Comparison of ENCODE assay signal across 17 cellular contexts in the genomic region with DNA sequence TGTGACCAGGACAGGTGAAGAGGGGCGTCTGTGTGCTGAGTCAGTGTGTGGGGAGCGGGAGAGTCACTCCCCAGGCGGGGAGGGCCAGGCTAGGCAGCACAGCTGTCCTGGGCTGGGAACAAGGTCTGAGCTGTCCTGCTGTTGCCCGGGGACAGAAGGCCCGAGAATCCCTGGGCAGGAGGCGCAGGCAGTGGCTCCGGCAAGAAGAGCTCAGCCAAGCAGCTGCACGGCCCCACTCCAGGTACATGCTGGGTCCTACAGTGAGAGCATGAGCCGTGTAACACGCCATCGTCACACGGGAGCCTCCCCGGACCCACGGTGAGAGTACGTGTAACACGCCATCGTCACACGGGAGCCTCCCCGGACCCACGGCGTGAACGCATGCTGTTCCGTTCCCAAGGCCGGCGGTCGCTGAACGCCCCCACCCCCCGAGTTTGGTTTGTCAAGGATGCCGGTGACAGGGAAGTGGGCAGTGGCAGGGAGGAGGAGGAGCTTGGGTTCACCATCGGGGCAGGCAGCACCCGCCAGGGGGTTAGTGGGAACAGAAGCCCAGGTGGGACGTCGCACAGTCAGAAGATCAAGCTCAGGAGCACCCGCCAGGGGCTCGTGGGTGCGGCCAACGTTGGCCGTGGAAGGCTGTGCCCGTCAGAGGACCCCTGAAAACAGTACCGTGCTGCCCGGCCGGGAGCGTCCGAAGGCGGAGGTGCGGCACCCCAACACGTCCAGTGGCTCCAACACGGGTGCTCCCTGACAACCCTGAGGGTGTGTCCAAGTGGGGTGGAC. TPM values are rescaled to one million over a fixed set of nuclear protein-coding genes. Genes with fewer than 3 reads are reported as not detected.
DNase-seq lines count a peak whose midpoint lies in the region; FAIRE-seq and TF ChIP-seq lines count a peak whose summit lies in the region.
"Had no signal": no experiment of that assay in that cellular context is flagged by ENCODE, and none has a peak within 500 bp of the region (broad histone marks: within the 10 kb centered on the region; RNA-seq: fewer than 3 reads in every experiment).

No MANE protein-coding gene starts in this region.

- H3K36me3 Mint-ChIP-seq in glutamatergic neuron (ENCODE audit: unreplicated experiment) (peaks cover 4% of the 10 kb centered on the region), nephron progenitor cell (ENCODE audit: low read depth) (peaks cover 20% of the 10 kb centered on the region)

- H3K27ac Mint-ChIP-seq in glutamatergic neuron (ENCODE audit: unreplicated experiment) (no peak overlapping the region), nephron progenitor cell (no peak overlapping the region)
- H3K27ac Mint-ChIP-seq: CD8-positive, alpha-beta memory T cell had no signal

- peak overlapping the region; percentile 74; the same call in 1 of the 2 replicates for H3K4me3 ChIP-seq in BLaER1
- H3K4me3 ChIP-seq in small intestine (ENCODE audit: low read depth in 1 of 2, low read length in 2 of 2), result no peak overlapping the region
- H3K4me3 ChIP-seq in brain microvascular endothelial cell (ENCODE audit: low read depth, low read length), result no peak overlapping the region
- H3K4me3 ChIP-seq: coronary artery had no signal

- H3K27me3 Mint-ChIP-seq in glutamatergic neuron (ENCODE audit: unreplicated experiment), result peaks cover 23% of the 10 kb centered on the region
- peaks cover 52% of the 10 kb centered on the region for H3K27me3 Mint-ChIP-seq in nephron progenitor cell (ENCODE audit: low read depth, poor library complexity)

- H4K20me1 ChIP-seq in BLaER1, result peaks cover 69% of the 10 kb centered on the region

- peak overlapping the region; percentile 90 for H3K27ac ChIP-seq in BLaER1
- H3K27ac ChIP-seq in small intestine (ENCODE audit: low read depth in 1 of 2, low read length in 1 of 2), result no peak overlapping the region
- no peak overlapping the region for H3K27ac ChIP-seq in brain microvascular endothelial cell
- H3K27ac ChIP-seq: coronary artery, foreskin keratinocyte, WERI-Rb-1 had no signal

- in situ Hi-C loops in brain microvascular endothelial cell (cut with HindIII; ENCODE audit: low pct_ligation_motif_present, low sequenced_read_pairs), result no loop called here

- TF ChIP-seq CTCF in glutamatergic neuron (IDR thresholded peaks at IDR 0.05; ENCODE audit: partially characterized antibody, unreplicated experiment) (no peak), nephron progenitor cell (IDR thresholded peaks at IDR 0.05) (no peak), brain microvascular endothelial cell (IDR thresholded peaks at IDR 0.05; ENCODE audit: low read depth, low read length, missing control alignments) (no peak)

- peaks cover 13% of the 10 kb centered on the region for H3K4me1 Mint-ChIP-seq in glutamatergic neuron (ENCODE audit: low read depth, unreplicated experiment)
- peaks cover 56% of the 10 kb centered on the region for H3K4me1 Mint-ChIP-seq in nephron progenitor cell

- H3K9me3 Mint-ChIP-seq in glutamatergic neuron (ENCODE audit: unreplicated experiment) (peaks cover 14% of the 10 kb centered on the region), nephron progenitor cell (peaks cover 12% of the 10 kb centered on the region)
- H3K9me3 Mint-ChIP-seq: CD8-positive, alpha-beta memory T cell had no signal

- H3K9ac ChIP-seq in BLaER1, result peak overlapping the region; percentile 18; the same call in 1 of the 2 replicates

- peak overlapping the region; percentile 93 for H3K4me2 ChIP-seq in BLaER1

- FAIRE-seq in small intestine (lab: Jason Lieb, UNC), result no peak
- FAIRE-seq: endothelial cell of umbilical vein had no signal

- H3K4me1 ChIP-seq in BLaER1 (peaks cover 87% of the 10 kb centered on the region), small intestine (ENCODE audit: control insufficient read depth in 2 of 2, insufficient read depth in 1 of 2, low read depth in 1 of 2, low read length in 1 of 2) (no peaks in the 10 kb centered on the region)

- DNase-seq in NAMALWA (ENCODE audit: low spot score), result peak; percentile 55
- DNase-seq in glutamatergic neuron, result peak; percentile 45
- DNase-seq in nephron progenitor cell, result no peak
- DNase-seq in epidermal melanocyte (ENCODE audit: insufficient read length, low spot score), result no peak
- no peak for DNase-seq in small intestine
- no peak for DNase-seq in brain microvascular endothelial cell
- DNase-seq in DMS79 (lab: John Stamatoyannopoulos, UW), result no peak
- DNase-seq: ACHN; activated gamma-delta T cell; CD8-positive, alpha-beta memory T cell; foreskin keratinocyte; NCI-H226; NK-92 treated with Interleukin-12 subunit alpha and Interleukin-12 subunit beta, amount 100 ng/mL, for 24 hours had no signal

- no peaks in the 10 kb centered on the region for H3K36me3 ChIP-seq in BLaER1
- no peaks in the 10 kb centered on the region for H3K36me3 ChIP-seq in small intestine (ENCODE audit: control insufficient read depth in 2 of 2, insufficient read depth in 2 of 2, low read length in 2 of 2)
- H3K36me3 ChIP-seq in brain microvascular endothelial cell (replicated peaks), result no peaks in the 10 kb centered on the region
- H3K36me3 ChIP-seq: WERI-Rb-1 had no signal

- H3K9me3 ChIP-seq in BLaER1 (0 out of 2 replicates have a peak, but pooled peaks cover 4% of the 10 kb centered on the region), small intestine (ENCODE audit: control insufficient read depth, low read depth) (no peaks in the 10 kb centered on the region)

- peaks cover 54% of the 10 kb centered on the region for H3K27me3 ChIP-seq in BLaER1
- H3K27me3 ChIP-seq in small intestine (ENCODE audit: control insufficient read depth in 2 of 2, insufficient read depth in 2 of 2, low read length in 2 of 2), result peaks cover 15 to 17% of the 10 kb centered on the region in 2 donors
- peaks cover 8% of the 10 kb centered on the region for H3K27me3 ChIP-seq in brain microvascular endothelial cell (replicated peaks)

- H3K4me3 Mint-ChIP-seq in glutamatergic neuron (ENCODE audit: unreplicated experiment), result no peak overlapping the region
- peak overlapping the region; percentile 38 for H3K4me3 Mint-ChIP-seq in nephron progenitor cell

- 86 to 92% (median 87%) methylated on average over 48 of the region's 48 CpGs for whole genome bisulfite sequencing in small intestine, 3 donors

RNA-seq across cellular contexts. Expression of a gene that starts 15.6 kb away (rescaled TPM):
- total RNA-seq in glutamatergic neuron (ENCODE audit: unreplicated experiment), result 36.1 TPM
- 10 to 100 TPM in 2 of 3 donors, 1 to 10 TPM in 1; 4.9 to 12.3 (median 11.4) TPM for polyA plus RNA-seq in small intestine

RNA-seq across cellular contexts. Expression of a gene that starts 52.6 kb away (rescaled TPM):
- 52.3 TPM for total RNA-seq in glutamatergic neuron (ENCODE audit: unreplicated experiment)
- 10 to 100 TPM; 34.9 to 69.7 (median 41.6) TPM for polyA plus RNA-seq in small intestine

Comparison
In these comparisons a context has a peak if more than half of its experiments do, and no peak if none do; other contexts are left out.
1. DNase-seq: peak in NAMALWA (single experiment) and glutamatergic neuron (single experiment); none in nephron progenitor cell (single experiment), epidermal melanocyte (single experiment), small intestine (single experiment), brain microvascular endothelial cell (single experiment) and DMS79 (single experiment).